ENCODE assay signal across 31 cellular contexts in genomic region chr19:16915135-16915534, GRCh38. TPM values are rescaled to one million over a fixed set of nuclear protein-coding genes. Genes with fewer than 3 reads are reported as not detected.
"Had no signal": no experiment of that assay in that cellular context is flagged by ENCODE, and none has a peak within 500 bp of the region (broad histone marks: within the 10 kb centered on the region; RNA-seq: fewer than 3 reads in every experiment).

No MANE protein-coding gene starts in this region.

- H3K4me2 ChIP-seq: PC-9 had no signal

- H3K27me3 Mint-ChIP-seq: activated CD4-positive, alpha-beta T cell treated with anti-CD3 and anti-CD28 coated beads, Interleukin-2, amount 10 ng/mL, durations not matched to agents 24 days and 14 days had no signal

- H3K4me1 Mint-ChIP-seq: activated CD4-positive, alpha-beta T cell treated with anti-CD3 and anti-CD28 coated beads, Interleukin-2, amount 10 ng/mL, durations not matched to agents 24 days and 14 days; activated T-helper 17 cell treated with anti-CD3 and anti-CD28 coated beads, Interleukin-2, amount 50 U/mL, for 72 hours had no signal

- DNase-seq: activated CD4-positive, alpha-beta T cell treated with anti-CD3 and anti-CD28 coated beads, Interleukin-2, amount 10 ng/mL, durations not matched to agents 24 days and 14 days; activated CD4-positive, alpha-beta T cell treated with anti-CD3 and anti-CD28 coated beads, Interleukin-2, amount 50 U/mL, for 4 hours; activated CD8-positive, alpha-beta T cell treated with anti-CD3 and anti-CD28 coated beads for 36 hours; activated gamma-delta T cell treated with Interleukin-2 at 50 U/mL for 16 hours; activated naive CD4-positive, alpha-beta T cell treated with anti-CD3 and anti-CD28 coated beads for 36 hours; activated T-cell treated with anti-CD3 and anti-CD28 coated beads, Interleukin-2, amount 50 U/mL, for 1 hour; activated T-cell treated with anti-CD3 and anti-CD28 coated beads, Interleukin-2, amount 50 U/mL, for 72 hours; adrenal gland; body of pancreas; Karpas-422; NCI-H1048; NCI-H1105 treated with DMSO at 0.1 percent for 48 hours; NCI-H1436; NCI-H1694; NCI-H2029; NCI-H345; NCI-H524 treated with DMSO at 0.1 percent for 48 hours; PC-9; SW 1271; T-helper 1 cell; T-helper 2 cell; T1000; WERI-Rb-1 had no signal

- H2AFZ ChIP-seq: PC-9 had no signal

- H3K27ac Mint-ChIP-seq: activated CD4-positive, alpha-beta T cell treated with anti-CD3 and anti-CD28 coated beads, Interleukin-2, amount 10 ng/mL, durations not matched to agents 24 days and 14 days; activated CD8-positive, alpha-beta T cell treated with anti-CD3 and anti-CD28 coated beads for 36 hours; activated naive CD4-positive, alpha-beta T cell treated with anti-CD3 and anti-CD28 coated beads for 36 hours; activated naive CD4-positive, alpha-beta T cell treated with anti-CD3 and anti-CD28 coated beads, Interleukin-2, amount 50 U/mL, for 72 hours; activated T-cell treated with anti-CD3 and anti-CD28 coated beads, Interleukin-2, amount 50 U/mL, for 72 hours; activated T-helper 17 cell treated with anti-CD3 and anti-CD28 coated beads, Interleukin-2, amount 50 U/mL, for 72 hours had no signal

- H3K4me3 ChIP-seq: adrenal gland, body of pancreas, breast epithelium, PC-9 had no signal

- H3K36me3 ChIP-seq: adrenal gland, breast epithelium, WERI-Rb-1 had no signal

- H3K27ac ChIP-seq: adrenal gland, body of pancreas, breast epithelium, PC-9, RWPE1, WERI-Rb-1 had no signal

- H3K4me3 Mint-ChIP-seq: activated CD4-positive, alpha-beta T cell treated with anti-CD3 and anti-CD28 coated beads, Interleukin-2, amount 10 ng/mL, durations not matched to agents 24 days and 14 days; activated CD8-positive, alpha-beta T cell treated with anti-CD3 and anti-CD28 coated beads for 36 hours; activated naive CD4-positive, alpha-beta T cell treated with anti-CD3 and anti-CD28 coated beads for 36 hours; activated T-cell treated with anti-CD3 and anti-CD28 coated beads, Interleukin-2, amount 50 U/mL, for 72 hours; activated T-helper 17 cell treated with anti-CD3 and anti-CD28 coated beads, Interleukin-2, amount 50 U/mL, for 72 hours had no signal

- H3K27me3 ChIP-seq: adrenal gland, body of pancreas, breast epithelium had no signal

- H3K4me1 ChIP-seq: adrenal gland, body of pancreas, breast epithelium had no signal

RNA-seq across cellular contexts. Expression of gene F2RL3, which starts 26.3 kb away (rescaled TPM):
- total RNA-seq: activated CD4-positive, alpha-beta T cell treated with anti-CD3 and anti-CD28 coated beads, Interleukin-2, amount 10 ng/mL, durations not matched to agents 24 days and 14 days; activated CD8-positive, alpha-beta memory T cell treated with anti-CD3 and anti-CD28 coated beads for 36 hours; activated CD8-positive, alpha-beta T cell treated with anti-CD3 and anti-CD28 coated beads for 36 hours; activated naive CD4-positive, alpha-beta T cell treated with anti-CD3 and anti-CD28 coated beads for 36 hours; activated naive CD4-positive, alpha-beta T cell treated with anti-CD3 and anti-CD28 coated beads, Interleukin-2, amount 50 U/mL, for 72 hours; activated T-cell treated with anti-CD3 and anti-CD28 coated beads, Interleukin-2, amount 50 U/mL, for 72 hours; activated T-helper 17 cell treated with anti-CD3 and anti-CD28 coated beads, Interleukin-2, amount 50 U/mL, for 72 hours; astrocyte; MCF 10A; NCI-H460; PC-9 had no signal
